ENCODE assay signal across 8 cellular contexts in genomic region chrX:84339507-84340364, GRCh38.
DNase-seq lines count a peak whose midpoint lies in the region; ATAC-seq lines count a peak whose summit lies in the region.

No MANE protein-coding gene starts in this region.

- no peak overlapping the region for H3K27ac ChIP-seq in effector memory CD4-positive, alpha-beta T cell (ENCODE audit: insufficient read depth, low read length, poor library complexity, severe bottlenecking)

- DNase-seq in NCI-H146 (lab: John Stamatoyannopoulos, UW) (peak; percentile 26), NCI-H146 treated with DMSO at 0.1 percent for 48 hours (lab: John Stamatoyannopoulos, UW; ENCODE audit: unreplicated experiment) (no peak), NCI-H524 (lab: John Stamatoyannopoulos, UW) (peak; percentile 21 to 48), dermis microvascular lymphatic vessel endothelial cell (ENCODE audit: low read depth in 2 of 2) (peak; percentile 29 to 44), renal cortical epithelial cell (ENCODE audit: low read depth) (peak; percentile 22), activated gamma-delta T cell (lab: John Stamatoyannopoulos, UW) (no peak)
- DNase-seq in effector memory CD4-positive, alpha-beta T cell, result no peak

- no peaks in the 10 kb centered on the region for H3K27me3 ChIP-seq in effector memory CD4-positive, alpha-beta T cell (replicated peaks; ENCODE audit: control insufficient read depth, insufficient read depth, low read length, poor library complexity, severe bottlenecking)

- H3K4me3 ChIP-seq in effector memory CD4-positive, alpha-beta T cell (ENCODE audit: insufficient read depth, low read depth, low read length, poor library complexity, severe bottlenecking), result no peak overlapping the region

- no peaks in the 10 kb centered on the region for H3K9me3 ChIP-seq in effector memory CD4-positive, alpha-beta T cell (ENCODE audit: control insufficient read depth, low read length)

- ATAC-seq in HG02798 (IDR thresholded peaks at IDR 0.05; ENCODE audit: poor library complexity, unreplicated experiment), result peak; percentile 86

- no peaks in the 10 kb centered on the region for H3K36me3 ChIP-seq in effector memory CD4-positive, alpha-beta T cell (ENCODE audit: control insufficient read depth, insufficient read depth, low read length)

- H3K4me1 ChIP-seq in effector memory CD4-positive, alpha-beta T cell (ENCODE audit: control insufficient read depth, insufficient read depth, low read length, poor library complexity, severe bottlenecking), result no peaks in the 10 kb centered on the region

Comparison
In these comparisons a context has a peak if more than half of its experiments do, and no peak if none do; other contexts are left out.
1. DNase-seq: peak in NCI-H146 (single experiment), NCI-H524 (2 of 2), dermis microvascular lymphatic vessel endothelial cell (2 of 2) and renal cortical epithelial cell (single experiment); none in NCI-H146 treated with DMSO at 0.1 percent for 48 hours (single experiment), activated gamma-delta T cell (single experiment) and effector memory CD4-positive, alpha-beta T cell (0 of 3).